1 cellular context compared by ENCODE assay signal in the genomic region with DNA sequence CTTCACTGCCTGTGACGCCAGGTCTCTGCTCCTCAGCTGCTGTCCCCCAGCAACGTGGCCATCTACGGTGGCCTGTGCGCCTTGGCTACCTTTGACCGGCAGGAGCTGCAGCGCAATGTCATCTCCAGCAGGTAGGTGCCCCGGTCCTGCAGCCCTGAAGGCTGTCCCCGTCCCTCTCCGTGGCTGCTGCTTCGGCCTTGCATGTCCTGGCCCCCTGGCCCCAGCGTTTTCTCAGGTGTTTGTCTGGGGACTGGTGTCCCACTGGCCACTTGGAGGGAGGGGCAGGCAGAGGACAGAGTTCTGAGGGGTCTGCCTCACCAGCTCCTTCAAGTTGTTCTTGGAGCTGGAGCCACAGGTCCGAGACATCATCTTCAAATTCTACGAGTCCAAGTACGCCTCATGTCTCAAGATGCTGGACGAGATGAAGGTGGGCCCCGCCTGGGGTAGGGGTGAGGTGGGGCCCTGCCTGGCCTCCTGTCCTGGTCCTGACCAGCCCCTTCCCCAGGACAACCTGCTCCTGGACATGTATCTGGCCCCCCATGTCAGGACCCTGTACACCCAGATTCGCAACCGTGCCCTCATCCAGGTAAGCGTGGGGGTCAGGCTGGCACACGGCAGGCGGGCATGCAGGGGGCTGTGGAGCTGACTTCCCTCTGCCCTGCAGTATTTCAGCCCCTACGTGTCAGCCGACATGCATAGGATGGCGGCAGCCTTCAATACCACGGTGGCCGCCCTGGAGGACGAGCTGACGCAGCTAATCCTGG.
TF ChIP-seq lines count a peak whose summit lies in the region.

No MANE protein-coding gene starts in this region.

TF ChIP-seq in HCT116, 20 proteins besides CTCF, POLR2A, EP300 and RAD21 (continued from another document):
- TF ChIP-seq YY1 (IDR thresholded peaks at IDR 0.05; ENCODE audit: extremely low read depth, insufficient replicate concordance, low read depth, low read length), result no peak
- no peak for TF ChIP-seq FOSL1 (IDR thresholded peaks at IDR 0.05; ENCODE audit: low read depth)
TF ChIP-seq in HCT116: peak in this region for 0.
